Comparison of ENCODE assay signal across 8 cellular contexts in genomic region chr6:137076277-137077068, GRCh38. TPM values are rescaled to one million over a fixed set of nuclear protein-coding genes. Genes with fewer than 3 reads are reported as not detected.
DNase-seq lines count a peak whose midpoint lies in the region; ATAC-seq and TF ChIP-seq lines count a peak whose summit lies in the region.

No MANE protein-coding gene starts in this region.

- H3K4me3 Mint-ChIP-seq in MCF 10A (ENCODE audit: unreplicated experiment): no peak overlapping the region

- no peaks in the 10 kb centered on the region for H3K4me1 Mint-ChIP-seq in MCF 10A (ENCODE audit: insufficient read depth, unreplicated experiment)

- BruUV-seq in MCF 10A (replicated peaks; lab: Mats Ljungman, UMichigan): no TSS peak

- H3K27me3 Mint-ChIP-seq in MCF 10A (ENCODE audit: insufficient read depth, unreplicated experiment): no peaks in the 10 kb centered on the region

- no peaks in the 10 kb centered on the region for H3K36me3 Mint-ChIP-seq in MCF 10A (ENCODE audit: insufficient read depth, unreplicated experiment)

- CTCF ChIA-PET in MCF 10A (lab: Yijun Ruan, JAX): interaction anchor here (0.6 to 2.7 kb wide), 22 partner anchors 9 to 899 kb away, joined by 3 to 24 read pairs (median 4); no protein-coding TSS in a partner anchor

- ATAC-seq in GM18867 (IDR thresholded peaks at IDR 0.05; ENCODE audit: unreplicated experiment) (peak; percentile 100), HG03064 (IDR thresholded peaks at IDR 0.05; ENCODE audit: low read depth, unreplicated experiment) (peak; percentile 98)

- H3K9me3 Mint-ChIP-seq in MCF 10A (ENCODE audit: unreplicated experiment): peaks cover 15% of the 10 kb centered on the region

- intact Hi-C loops in MCF 10A (cut with micrococcal nuclease): loop anchor here (1.0 to 5.0 kb wide), 4 partner anchors 90 to 565 kb away; no protein-coding TSS in a partner anchor

- H3K27ac Mint-ChIP-seq in MCF 10A (ENCODE audit: low read depth, unreplicated experiment): no peak overlapping the region

- POLR2A ChIA-PET in MCF 10A (lab: Yijun Ruan, JAX): interaction anchor here (0.6 to 1.3 kb wide), 6 partner anchors 12 to 562 kb away, joined by 3 to 8 read pairs (median 4); no protein-coding TSS in a partner anchor

- DNase-seq in AG09319 (ENCODE audit: extremely low read depth, low read depth): peak; percentile 19
- DNase-seq in NCI-H2029 treated with DMSO at 0.1 percent for 48 hours (lab: John Stamatoyannopoulos, UW): peak; percentile 50
- peak; percentile 33 for DNase-seq in T-helper 9 cell
- DNase-seq in MCF 10A (ENCODE audit: unreplicated experiment): peak; percentile 86
- peak; percentile 60 for DNase-seq in iris pigment epithelial cell (ENCODE audit: low read depth)
- peak; percentile 58 for DNase-seq in stimulated activated CD4-positive, alpha-beta T cell treated with anti-CD3 and anti-CD28 coated beads, Interleukin-1b, Interleukin-23, amount 100 ng/mL, for 48 hours

- peak; percentile 85 for TF ChIP-seq CTCF in AG09319 (IDR thresholded peaks at IDR 0.05; ENCODE audit: low read depth, low read length)
- TF ChIP-seq CTCF in MCF 10A (IDR thresholded peaks at IDR 0.05; ENCODE audit: unreplicated experiment): peak; percentile 68

RNA-seq across cellular contexts. Expression of gene IL20RA, which starts 31.7 kb away (rescaled TPM):
- 0.23 and 0.37 TPM in 2 replicates for total RNA-seq in MCF 10A (2022)

Comparison
In these comparisons a context has a peak if more than half of its experiments do, and no peak if none do; other contexts are left out.
1. Peak in every context shown above with its lines: DNase-seq and ATAC-seq.
2. DNase-seq: peak in every context shown above with its lines; median percentile 86 in MCF 10A; 60 in iris pigment epithelial cell; 58 in stimulated activated CD4-positive, alpha-beta T cell treated with anti-CD3 and anti-CD28 coated beads, Interleukin-1b, Interleukin-23, amount 100 ng/mL, for 48 hours; 50 in NCI-H2029 treated with DMSO at 0.1 percent for 48 hours; 33 in T-helper 9 cell; 19 in AG09319.